ENCODE assay signal across 8 cellular contexts in the genomic region with DNA sequence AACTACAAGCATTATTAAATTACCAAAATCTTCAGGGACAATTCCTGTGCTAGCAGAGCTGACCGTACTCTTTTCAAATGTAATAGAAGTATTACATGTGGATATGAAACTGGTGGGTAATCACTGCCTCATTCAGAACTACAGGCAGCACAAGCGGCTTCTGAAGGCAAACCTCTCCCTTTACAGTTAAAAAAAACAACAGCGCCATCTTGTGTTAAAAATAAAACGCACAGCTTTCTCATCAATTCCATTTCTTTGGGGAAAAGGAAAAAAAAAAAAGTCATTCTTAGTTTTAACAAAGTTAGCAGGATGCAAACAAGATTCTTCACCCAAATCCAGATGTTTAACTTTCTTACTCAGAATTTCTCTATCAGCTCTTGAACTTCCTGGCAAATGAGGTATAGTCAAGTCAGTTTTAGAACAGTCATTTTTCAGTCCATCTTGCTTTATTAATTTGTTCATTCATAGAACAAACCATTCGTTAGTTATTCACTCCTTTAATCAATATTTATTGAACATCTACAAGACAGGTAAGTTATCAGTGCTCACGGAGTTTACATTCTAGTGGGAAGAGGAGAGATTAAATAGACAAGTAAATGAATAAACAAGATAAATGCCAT.
DNase-seq lines count a peak whose midpoint lies in the region; ATAC-seq and TF ChIP-seq lines count a peak whose summit lies in the region.

No MANE protein-coding gene starts in this region.

- no peak overlapping the region for H3K4me2 ChIP-seq in GM23338

- H3K4me1 ChIP-seq in GM23338 (ENCODE audit: insufficient read depth), result no peaks in the 10 kb centered on the region
- no peaks in the 10 kb centered on the region for H3K4me1 ChIP-seq in gastroesophageal sphincter

- DNase-seq in SIG-M5 treated with dmso at 0.1 percent for 504 hours (lab: John Stamatoyannopoulos, UW; ENCODE audit: unreplicated experiment) (peak; percentile 70), SIG-M5 (lab: John Stamatoyannopoulos, UW) (no peak), GM23338 (ENCODE audit: low spot score) (peak; percentile 82), NAMALWA (ENCODE audit: low spot score) (peak; percentile 77), SKM-1 treated with dmso at 0.1 percent for 144 hours (lab: John Stamatoyannopoulos, UW; ENCODE audit: unreplicated experiment) (peak; percentile 66), retina (peak; percentile 73), cerebellar nuclear complex (lab: John Stamatoyannopoulos, UW) (no peak)

- no peak for TF ChIP-seq POLR2A in gastroesophageal sphincter (IDR thresholded peaks at IDR 0.05)

- H3K36me3 Mint-ChIP-seq in GM23338 (ENCODE audit: low read depth), result no peaks in the 10 kb centered on the region

- no peaks in the 10 kb centered on the region for H4K20me1 ChIP-seq in GM23338 (replicated peaks; ENCODE audit: insufficient read depth)

- ATAC-seq in GM23338 (peak; percentile 71), gastroesophageal sphincter (peak; percentile 46)

- H3K36me3 ChIP-seq in GM23338 (ENCODE audit: insufficient read depth), result no peaks in the 10 kb centered on the region
- no peaks in the 10 kb centered on the region for H3K36me3 ChIP-seq in gastroesophageal sphincter

- H3K27ac ChIP-seq in GM23338 (ENCODE audit: low read depth) (no peak overlapping the region), gastroesophageal sphincter (no peak overlapping the region)

- 0 out of 2 replicates have a peak overlapping the region, but pooled peaks have one; percentile 10 for H2AFZ ChIP-seq in GM23338

- no peaks in the 10 kb centered on the region for H3F3A ChIP-seq in GM23338 (replicated peaks; ENCODE audit: low read depth)

- H3K79me2 ChIP-seq in GM23338 (replicated peaks; ENCODE audit: insufficient read depth), result no peaks in the 10 kb centered on the region

- H3K27me3 ChIP-seq in GM23338 (ENCODE audit: insufficient read depth) (no peaks in the 10 kb centered on the region), gastroesophageal sphincter (peaks cover 10% of the 10 kb centered on the region)

- TF ChIP-seq CTCF in GM23338 (conservative IDR thresholded peaks at IDR 0.05; ENCODE audit: low read depth in 2 of 2) (peak; percentile 60 to 87), gastroesophageal sphincter (IDR thresholded peaks at IDR 0.05) (peak; percentile 42 to 73 (median 58))

- no peaks in the 10 kb centered on the region for H3K9me2 ChIP-seq in GM23338 (ENCODE audit: insufficient read depth)

- no peaks in the 10 kb centered on the region for H3K27me3 Mint-ChIP-seq in GM23338 (ENCODE audit: insufficient read depth, low read depth, poor library complexity)

- no peak overlapping the region for H3K27ac Mint-ChIP-seq in GM23338

- H3K9me3 ChIP-seq in gastroesophageal sphincter, result no peaks in the 10 kb centered on the region

- H3K4me1 Mint-ChIP-seq in GM23338, result peaks cover 16% of the 10 kb centered on the region

- H3K4me3 Mint-ChIP-seq in GM23338, result no peak overlapping the region

- H3K4me3 ChIP-seq in GM23338, result no peak overlapping the region
- H3K4me3 ChIP-seq in gastroesophageal sphincter, result no peak overlapping the region

- H3K9me3 Mint-ChIP-seq in GM23338, result no peaks in the 10 kb centered on the region

- 12 to 13% methylated on average over 5 to 6 of the region's 6 CpGs for WGBS in gastroesophageal sphincter (ENCODE audit: low coverage in 1 of 2), 2 donors

- TF ChIP-seq EP300 in gastroesophageal sphincter (IDR thresholded peaks at IDR 0.05), result no peak

TF ChIP-seq in GM23338, 12 proteins besides CTCF, POLR2A, EP300 and RAD21 (continues in another document):
- TF ChIP-seq, protein P1, sequence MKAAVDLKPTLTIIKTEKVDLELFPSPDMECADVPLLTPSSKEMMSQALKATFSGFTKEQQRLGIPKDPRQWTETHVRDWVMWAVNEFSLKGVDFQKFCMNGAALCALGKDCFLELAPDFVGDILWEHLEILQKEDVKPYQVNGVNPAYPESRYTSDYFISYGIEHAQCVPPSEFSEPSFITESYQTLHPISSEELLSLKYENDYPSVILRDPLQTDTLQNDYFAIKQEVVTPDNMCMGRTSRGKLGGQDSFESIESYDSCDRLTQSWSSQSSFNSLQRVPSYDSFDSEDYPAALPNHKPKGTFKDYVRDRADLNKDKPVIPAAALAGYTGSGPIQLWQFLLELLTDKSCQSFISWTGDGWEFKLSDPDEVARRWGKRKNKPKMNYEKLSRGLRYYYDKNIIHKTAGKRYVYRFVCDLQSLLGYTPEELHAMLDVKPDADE (IDR thresholded peaks at IDR 0.05), result no peak
- TF ChIP-seq JUNB (IDR thresholded peaks at IDR 0.05; ENCODE audit: unreplicated experiment), result no peak
- TF ChIP-seq STAT1 (IDR thresholded peaks at IDR 0.05; ENCODE audit: unreplicated experiment), result no peak
- TF ChIP-seq ZNF331 (CRISPR knock-in tag; IDR thresholded peaks at IDR 0.05; ENCODE audit: low read depth), result no peak
- no peak for TF ChIP-seq EZH2phosphoT487 (IDR thresholded peaks at IDR 0.05; ENCODE audit: unreplicated experiment)
- TF ChIP-seq, protein P2, sequence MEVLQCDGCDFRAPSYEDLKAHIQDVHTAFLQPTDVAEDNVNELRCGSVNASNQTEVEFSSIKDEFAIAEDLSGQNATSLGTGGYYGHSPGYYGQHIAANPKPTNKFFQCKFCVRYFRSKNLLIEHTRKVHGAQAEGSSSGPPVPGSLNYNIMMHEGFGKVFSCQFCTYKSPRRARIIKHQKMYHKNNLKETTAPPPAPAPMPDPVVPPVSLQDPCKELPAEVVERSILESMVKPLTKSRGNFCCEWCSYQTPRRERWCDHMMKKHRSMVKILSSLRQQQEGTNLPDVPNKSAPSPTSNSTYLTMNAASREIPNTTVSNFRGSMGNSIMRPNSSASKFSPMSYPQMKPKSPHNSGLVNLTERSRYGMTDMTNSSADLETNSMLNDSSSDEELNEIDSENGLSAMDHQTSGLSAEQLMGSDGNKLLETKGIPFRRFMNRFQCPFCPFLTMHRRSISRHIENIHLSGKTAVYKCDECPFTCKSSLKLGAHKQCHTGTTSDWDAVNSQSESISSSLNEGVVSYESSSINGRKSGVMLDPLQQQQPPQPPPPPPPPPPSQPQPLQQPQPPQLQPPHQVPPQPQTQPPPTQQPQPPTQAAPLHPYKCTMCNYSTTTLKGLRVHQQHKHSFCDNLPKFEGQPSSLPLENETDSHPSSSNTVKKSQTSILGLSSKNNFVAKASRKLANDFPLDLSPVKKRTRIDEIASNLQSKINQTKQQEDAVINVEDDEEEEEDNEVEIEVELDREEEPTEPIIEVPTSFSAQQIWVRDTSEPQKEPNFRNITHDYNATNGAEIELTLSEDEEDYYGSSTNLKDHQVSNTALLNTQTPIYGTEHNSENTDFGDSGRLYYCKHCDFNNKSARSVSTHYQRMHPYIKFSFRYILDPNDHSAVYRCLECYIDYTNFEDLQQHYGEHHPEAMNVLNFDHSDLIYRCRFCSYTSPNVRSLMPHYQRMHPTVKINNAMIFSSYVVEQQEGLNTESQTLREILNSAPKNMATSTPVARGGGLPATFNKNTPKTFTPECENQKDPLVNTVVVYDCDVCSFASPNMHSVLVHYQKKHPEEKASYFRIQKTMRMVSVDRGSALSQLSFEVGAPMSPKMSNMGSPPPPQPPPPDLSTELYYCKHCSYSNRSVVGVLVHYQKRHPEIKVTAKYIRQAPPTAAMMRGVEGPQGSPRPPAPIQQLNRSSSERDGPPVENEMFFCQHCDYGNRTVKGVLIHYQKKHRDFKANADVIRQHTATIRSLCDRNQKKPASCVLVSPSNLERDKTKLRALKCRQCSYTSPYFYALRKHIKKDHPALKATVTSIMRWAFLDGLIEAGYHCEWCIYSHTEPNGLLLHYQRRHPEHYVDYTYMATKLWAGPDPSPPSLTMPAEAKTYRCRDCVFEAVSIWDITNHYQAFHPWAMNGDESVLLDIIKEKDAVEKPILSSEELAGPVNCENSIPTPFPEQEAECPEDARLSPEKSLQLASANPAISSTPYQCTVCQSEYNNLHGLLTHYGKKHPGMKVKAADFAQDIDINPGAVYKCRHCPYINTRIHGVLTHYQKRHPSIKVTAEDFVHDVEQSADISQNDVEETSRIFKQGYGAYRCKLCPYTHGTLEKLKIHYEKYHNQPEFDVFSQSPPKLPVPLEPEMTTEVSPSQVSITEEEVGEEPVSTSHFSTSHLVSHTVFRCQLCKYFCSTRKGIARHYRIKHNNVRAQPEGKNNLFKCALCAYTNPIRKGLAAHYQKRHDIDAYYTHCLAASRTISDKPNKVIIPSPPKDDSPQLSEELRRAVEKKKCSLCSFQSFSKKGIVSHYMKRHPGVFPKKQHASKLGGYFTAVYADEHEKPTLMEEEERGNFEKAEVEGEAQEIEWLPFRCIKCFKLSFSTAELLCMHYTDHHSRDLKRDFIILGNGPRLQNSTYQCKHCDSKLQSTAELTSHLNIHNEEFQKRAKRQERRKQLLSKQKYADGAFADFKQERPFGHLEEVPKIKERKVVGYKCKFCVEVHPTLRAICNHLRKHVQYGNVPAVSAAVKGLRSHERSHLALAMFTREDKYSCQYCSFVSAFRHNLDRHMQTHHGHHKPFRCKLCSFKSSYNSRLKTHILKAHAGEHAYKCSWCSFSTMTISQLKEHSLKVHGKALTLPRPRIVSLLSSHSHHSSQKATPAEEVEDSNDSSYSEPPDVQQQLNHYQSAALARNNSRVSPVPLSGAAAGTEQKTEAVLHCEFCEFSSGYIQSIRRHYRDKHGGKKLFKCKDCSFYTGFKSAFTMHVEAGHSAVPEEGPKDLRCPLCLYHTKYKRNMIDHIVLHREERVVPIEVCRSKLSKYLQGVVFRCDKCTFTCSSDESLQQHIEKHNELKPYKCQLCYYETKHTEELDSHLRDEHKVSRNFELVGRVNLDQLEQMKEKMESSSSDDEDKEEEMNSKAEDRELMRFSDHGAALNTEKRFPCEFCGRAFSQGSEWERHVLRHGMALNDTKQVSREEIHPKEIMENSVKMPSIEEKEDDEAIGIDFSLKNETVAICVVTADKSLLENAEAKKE (CRISPR knock-in tag; IDR thresholded peaks at IDR 0.05), result no peak
- TF ChIP-seq EZH2 (IDR thresholded peaks at IDR 0.05; ENCODE audit: low read depth, unreplicated experiment), result no peak
- TF ChIP-seq POLR2AphosphoS5 (IDR thresholded peaks at IDR 0.05; ENCODE audit: low read depth), result no peak
- TF ChIP-seq ZNF114 (CRISPR knock-in tag; IDR thresholded peaks at IDR 0.05), result no peak

Comparison
In these comparisons a context has a peak if more than half of its experiments do, and no peak if none do; other contexts are left out.
1. DNase-seq: peak in SIG-M5 treated with dmso at 0.1 percent for 504 hours (single experiment), GM23338 (single experiment), NAMALWA (single experiment), SKM-1 treated with dmso at 0.1 percent for 144 hours (single experiment) and retina (single experiment); none in SIG-M5 (single experiment) and cerebellar nuclear complex (0 of 2).